ENCODE assay signal across 25 cellular contexts in the genomic region with DNA sequence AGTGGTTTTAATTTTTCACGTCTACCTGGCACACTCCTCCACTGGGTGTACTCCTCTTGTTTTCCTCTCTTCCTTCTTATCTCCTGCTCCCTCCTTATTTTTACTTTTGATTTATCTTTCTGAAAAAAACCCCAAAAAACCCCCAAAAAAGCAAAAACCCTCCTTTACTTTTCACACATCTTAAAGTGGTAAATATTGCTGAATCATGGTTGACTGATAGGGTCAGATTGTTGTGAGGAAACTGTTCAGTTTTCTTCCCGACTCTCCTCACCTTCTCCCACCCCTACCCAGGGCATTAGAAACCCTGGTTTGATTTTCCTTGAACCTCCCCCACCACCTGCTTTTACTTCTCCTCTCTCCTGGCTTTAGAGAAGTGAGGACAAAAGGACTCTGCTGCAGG. TPM values are rescaled to one million over a fixed set of nuclear protein-coding genes. Genes with fewer than 3 reads are reported as not detected.
DNase-seq lines count a peak whose midpoint lies in the region; ATAC-seq and TF ChIP-seq lines count a peak whose summit lies in the region.
"Had no signal": no experiment of that assay in that cellular context is flagged by ENCODE, and none has a peak within 500 bp of the region (broad histone marks: within the 10 kb centered on the region; RNA-seq: fewer than 3 reads in every experiment).

No MANE protein-coding gene starts in this region.

- H3K27ac Mint-ChIP-seq in GM23338: peak overlapping the region; percentile 53; the same call in 1 of the 2 replicates
- H3K27ac Mint-ChIP-seq: CD14-positive monocyte; CD8-positive, alpha-beta memory T cell; T-helper 2 cell treated with Interferon-gamma antibody and Interleukin-4, amounts not matched to agents 5 μg/mL and 100 μg/mL, for 36 hours had no signal

- no peak overlapping the region for H3K4me3 ChIP-seq in BLaER1 treated with 17β-estradiol and CSF1 and Interleukin-3, amounts not matched to agents 10 nM and 100 nM
- no peak overlapping the region for H3K4me3 ChIP-seq in GM23338
- peak overlapping the region; percentile 68 for H3K4me3 ChIP-seq in OCI-LY3 (ENCODE audit: low read length)
- no peak overlapping the region for H3K4me3 ChIP-seq in mucosa of descending colon

- peaks cover 7% of the 10 kb centered on the region for H3K36me3 Mint-ChIP-seq in GM23338 (ENCODE audit: low read depth)
- H3K36me3 Mint-ChIP-seq: CD14-positive monocyte; CD8-positive, alpha-beta memory T cell had no signal

- H3K4me1 ChIP-seq in BLaER1 treated with 17β-estradiol and CSF1 and Interleukin-3, amounts not matched to agents 10 nM and 100 nM: peaks cover 14 to 22% (median 18%) of the 10 kb centered on the region in 10 experiments
- peaks cover 10% of the 10 kb centered on the region; the same call in 1 of the 2 replicates for H3K4me1 ChIP-seq in GM23338 (ENCODE audit: insufficient read depth)
- H3K4me1 ChIP-seq in OCI-LY3 (ENCODE audit: low read length): peaks cover 48% of the 10 kb centered on the region
- peaks cover 10% of the 10 kb centered on the region for H3K4me1 ChIP-seq in mucosa of descending colon (ENCODE audit: low read depth)

- peaks cover 2 to 28% (median 17%) of the 10 kb centered on the region in 11 experiments; a peak in 20 of 22 replicates for H3K9me3 ChIP-seq in BLaER1 treated with 17β-estradiol and CSF1 and Interleukin-3, amounts not matched to agents 10 nM and 100 nM (replicated peaks in 1 of 11)
- H3K9me3 ChIP-seq in OCI-LY3 (ENCODE audit: insufficient read depth, low read length) (no peaks in the 10 kb centered on the region), mucosa of descending colon (no peaks in the 10 kb centered on the region)

- H3K27me3 ChIP-seq in BLaER1 treated with 17β-estradiol and CSF1 and Interleukin-3, amounts not matched to agents 10 nM and 100 nM: no peaks in the 10 kb centered on the region
- H3K27me3 ChIP-seq in GM23338 (ENCODE audit: insufficient read depth) (no peaks in the 10 kb centered on the region), OCI-LY3 (ENCODE audit: low read depth, low read length) (no peaks in the 10 kb centered on the region)

- ATAC-seq in GM23338 (no peak), mucosa of descending colon (peak; percentile 13), GM18907 (IDR thresholded peaks at IDR 0.05; ENCODE audit: unreplicated experiment) (no peak)
- ATAC-seq: HCT116, Panc1 had no signal

- H3K4me3 Mint-ChIP-seq in GM23338: no peak overlapping the region
- H3K4me3 Mint-ChIP-seq: CD14-positive monocyte; CD8-positive, alpha-beta memory T cell; T-helper 2 cell treated with Interferon-gamma antibody and Interleukin-4, amounts not matched to agents 5 μg/mL and 100 μg/mL, for 36 hours had no signal

- H3K9me2 ChIP-seq in GM23338 (ENCODE audit: insufficient read depth): peaks cover under 1% of the 10 kb centered on the region; the same call in 1 of the 2 replicates

- H2AFZ ChIP-seq in GM23338 (no peak overlapping the region), OCI-LY3 (ENCODE audit: low read depth, low read length) (no peak overlapping the region)

- H3K9ac ChIP-seq in BLaER1 treated with 17β-estradiol and CSF1 and Interleukin-3, amounts not matched to agents 10 nM and 100 nM: no peak overlapping the region
- peak overlapping the region; percentile 75 for H3K9ac ChIP-seq in OCI-LY3 (ENCODE audit: low read length)

- H3K79me2 ChIP-seq in GM23338 (replicated peaks; ENCODE audit: insufficient read depth): peaks cover 24% of the 10 kb centered on the region
- peaks cover 19% of the 10 kb centered on the region; the same call in 1 of the 2 replicates for H3K79me2 ChIP-seq in OCI-LY3 (ENCODE audit: low read length)

- peaks cover 10% of the 10 kb centered on the region for H3K9me3 Mint-ChIP-seq in GM23338

- peak overlapping the region in 10 of 11 experiments; percentile 33 to 73 (median 62); a peak in 17 of 22 replicates for H3K4me2 ChIP-seq in BLaER1 treated with 17β-estradiol and CSF1 and Interleukin-3, amounts not matched to agents 10 nM and 100 nM
- no peak overlapping the region for H3K4me2 ChIP-seq in GM23338
- peak overlapping the region; percentile 91 for H3K4me2 ChIP-seq in OCI-LY3 (ENCODE audit: low read length)

- peaks cover under 1% of the 10 kb centered on the region for H3K27me3 Mint-ChIP-seq in GM23338 (ENCODE audit: insufficient read depth, low read depth, poor library complexity)

- H3F3A ChIP-seq in GM23338 (replicated peaks; ENCODE audit: low read depth): no peaks in the 10 kb centered on the region

- TF ChIP-seq CTCF in GM23338 (conservative IDR thresholded peaks at IDR 0.05; ENCODE audit: low read depth in 2 of 2): no peak
- TF ChIP-seq CTCF in OCI-LY3 (IDR thresholded peaks at IDR 0.05; ENCODE audit: low read depth, low read length): no peak
- TF ChIP-seq CTCF in mucosa of descending colon (IDR thresholded peaks at IDR 0.05): no peak

- no peaks in the 10 kb centered on the region for H4K20me1 ChIP-seq in BLaER1 treated with 17β-estradiol and CSF1 and Interleukin-3, amounts not matched to agents 10 nM and 100 nM
- H4K20me1 ChIP-seq in GM23338 (replicated peaks; ENCODE audit: insufficient read depth) (no peaks in the 10 kb centered on the region; the same call in 1 of the 2 replicates), OCI-LY3 (ENCODE audit: insufficient read depth, low read length) (no peaks in the 10 kb centered on the region)

- intact Hi-C loops in mucosa of descending colon (cut with DNase I, micrococcal nuclease): no loop called here

- peaks cover 9% of the 10 kb centered on the region; the same call in 2 of the 3 replicates for H3K4me1 Mint-ChIP-seq in GM23338
- H3K4me1 Mint-ChIP-seq: CD14-positive monocyte; CD8-positive, alpha-beta memory T cell had no signal

- DNase-seq in GM23338 (ENCODE audit: low spot score) (no peak), mucosa of descending colon (no peak), NOMO-1 treated with dmso at 0.1 percent for 144 hours (lab: John Stamatoyannopoulos, UW; ENCODE audit: unreplicated experiment) (no peak), NCI-H2227 treated with DMSO at 0.1 percent for 48 hours (lab: John Stamatoyannopoulos, UW) (no peak)
- DNase-seq: CD8-positive, alpha-beta memory T cell; DMS79 treated with DMSO at 0.1 percent for 48 hours; Kasumi-1; NCI-H1092 treated with DMSO at 0.1 percent for 48 hours; NCI-H1436; NCI-H187; NCI-H2081 treated with DMSO at 0.1 percent for 48 hours; NCI-H2171 treated with DMSO at 0.1 percent for 48 hours; NCI-H524 treated with DMSO at 0.1 percent for 48 hours; NCI-H774; SHP77; T-helper 1 cell had no signal

- H3K27ac ChIP-seq in BLaER1 treated with 17β-estradiol and CSF1 and Interleukin-3, amounts not matched to agents 10 nM and 100 nM: peak overlapping the region in 4 of 11 experiments; percentile 10 to 55 (median 36); a peak in 3 of 22 replicates
- H3K27ac ChIP-seq in GM23338 (ENCODE audit: low read depth): no peak overlapping the region
- H3K27ac ChIP-seq in OCI-LY3 (ENCODE audit: low read length): peak overlapping the region; percentile 90
- H3K27ac ChIP-seq: RWPE1 had no signal

- no peaks in the 10 kb centered on the region for H3K36me3 ChIP-seq in BLaER1 treated with 17β-estradiol and CSF1 and Interleukin-3, amounts not matched to agents 10 nM and 100 nM
- H3K36me3 ChIP-seq in GM23338 (ENCODE audit: insufficient read depth): no peaks in the 10 kb centered on the region
- peaks cover 21% of the 10 kb centered on the region for H3K36me3 ChIP-seq in OCI-LY3 (replicated peaks; ENCODE audit: low read depth, low read length)
- no peaks in the 10 kb centered on the region for H3K36me3 ChIP-seq in mucosa of descending colon (ENCODE audit: low read depth)

TF ChIP-seq in GM23338, 12 proteins besides CTCF, POLR2A, EP300 and RAD21 (continues in another document):
- TF ChIP-seq REST (IDR thresholded peaks at IDR 0.05; ENCODE audit: unreplicated experiment): no peak
- no peak for TF ChIP-seq ZNF331 (CRISPR knock-in tag; IDR thresholded peaks at IDR 0.05; ENCODE audit: low read depth)
- TF ChIP-seq, protein P1, sequence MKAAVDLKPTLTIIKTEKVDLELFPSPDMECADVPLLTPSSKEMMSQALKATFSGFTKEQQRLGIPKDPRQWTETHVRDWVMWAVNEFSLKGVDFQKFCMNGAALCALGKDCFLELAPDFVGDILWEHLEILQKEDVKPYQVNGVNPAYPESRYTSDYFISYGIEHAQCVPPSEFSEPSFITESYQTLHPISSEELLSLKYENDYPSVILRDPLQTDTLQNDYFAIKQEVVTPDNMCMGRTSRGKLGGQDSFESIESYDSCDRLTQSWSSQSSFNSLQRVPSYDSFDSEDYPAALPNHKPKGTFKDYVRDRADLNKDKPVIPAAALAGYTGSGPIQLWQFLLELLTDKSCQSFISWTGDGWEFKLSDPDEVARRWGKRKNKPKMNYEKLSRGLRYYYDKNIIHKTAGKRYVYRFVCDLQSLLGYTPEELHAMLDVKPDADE (IDR thresholded peaks at IDR 0.05): no peak
- no peak for TF ChIP-seq JUNB (IDR thresholded peaks at IDR 0.05; ENCODE audit: unreplicated experiment)
- no peak for TF ChIP-seq ZNF114 (CRISPR knock-in tag; IDR thresholded peaks at IDR 0.05)
- TF ChIP-seq NANOG (IDR thresholded peaks at IDR 0.05; ENCODE audit: borderline replicate concordance): no peak

RNA-seq across cellular contexts. Expression of gene ARHGAP44, which starts 25.4 kb away (rescaled TPM):
- 10.1 and 16.4 TPM in 2 replicates for total RNA-seq in GM23338 (2014; rRNA removed; shearing (Covaris generic))
- 5.8 and 7.8 TPM in 2 replicates for polyA plus RNA-seq in GM23338 (2016; fragmentation: Nextera tagmentation; extraction: Ambion mirVana)
- 10 to 100 TPM; 34.4 to 92.3 (median 52.0) TPM for total RNA-seq in mucosa of descending colon
- total RNA-seq: CD8-positive, alpha-beta memory T cell; M059J had no signal
- polyA plus RNA-seq: CD14-positive monocyte; CD8-positive, alpha-beta memory T cell had no signal
